ENCODE assay signal across 13 cellular contexts in the genomic region with DNA sequence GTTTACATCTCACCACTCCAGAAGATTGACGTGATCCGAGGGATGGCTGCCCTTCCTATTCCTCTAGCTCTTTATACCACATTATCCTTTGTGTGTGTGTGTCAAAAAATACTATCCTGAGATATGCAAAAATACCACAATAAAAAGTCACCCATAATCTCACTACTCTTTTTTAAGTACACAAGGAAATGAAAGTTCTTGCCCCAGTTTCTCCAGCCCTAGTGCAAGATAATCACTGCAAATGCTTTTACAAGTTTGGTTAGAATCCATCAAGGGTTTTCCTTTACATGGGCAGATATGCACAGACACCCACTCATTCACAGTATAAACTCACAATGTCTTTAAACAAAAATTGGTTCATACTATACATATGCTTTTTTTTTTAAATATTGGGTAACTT.
A peak's percentile ranks its signal among the peaks of the same experiment; 100 is the strongest.
DNase-seq lines count a peak whose midpoint lies in the region; ATAC-seq and TF ChIP-seq lines count a peak whose summit lies in the region.
"Had no signal": no experiment of that assay in that cellular context is flagged by ENCODE, and none has a peak within 500 bp of the region (broad histone marks: within the 10 kb centered on the region; RNA-seq: fewer than 3 reads in every experiment).

No MANE protein-coding gene starts in this region.

- no peaks in the 10 kb centered on the region for H3K27me3 ChIP-seq in MG63

- no peak for TF ChIP-seq CTCF in GM12865 (IDR thresholded peaks at IDR 0.05; ENCODE audit: insufficient read depth, low read depth, low read length, missing control alignments)

- H3K9me3 ChIP-seq in MG63 = peaks cover 8% of the 10 kb centered on the region; the same call in 1 of the 2 replicates

- H3K36me3 ChIP-seq in MG63 = peaks cover 6% of the 10 kb centered on the region

- peak; percentile 13 for DNase-seq in GM12865 (ENCODE audit: low read depth)
- peak; percentile 8 for DNase-seq in amniotic epithelial cell (ENCODE audit: low read depth)
- no peak for DNase-seq in DMS79 (lab: John Stamatoyannopoulos, UW)
- no peak for DNase-seq in MG63
- no peak for DNase-seq in stimulated activated CD4-positive, alpha-beta T cell treated with anti-CD3 and anti-CD28 coated beads, Interleukin-4, amount 100 ng/mL, for 1 hour
- DNase-seq in NCI-H446 (lab: John Stamatoyannopoulos, UW) = no peak
- DNase-seq: GM23248, NCI-H1092, NCI-H748 treated with DMSO at 0.1 percent for 48 hours, T-helper 1 cell had no signal

- H3K4me3 ChIP-seq in GM12865 (ENCODE audit: low read depth, low read length) (no peak overlapping the region), MG63 (no peak overlapping the region)
- H3K4me3 ChIP-seq: GM23248, SK-N-MC had no signal

- ATAC-seq in GM19468 (IDR thresholded peaks at IDR 0.05; ENCODE audit: extremely low read depth, unreplicated experiment) = peak; percentile 32
- ATAC-seq in HG02885 (IDR thresholded peaks at IDR 0.05; ENCODE audit: poor library complexity, unreplicated experiment) = peak; percentile 68

Comparison
In these comparisons a context has a peak if more than half of its experiments do, and no peak if none do; other contexts are left out.
1. DNase-seq: peak in GM12865 (single experiment) and amniotic epithelial cell (single experiment); none in DMS79 (single experiment), MG63 (single experiment), stimulated activated CD4-positive, alpha-beta T cell treated with anti-CD3 and anti-CD28 coated beads, Interleukin-4, amount 100 ng/mL, for 1 hour (single experiment) and NCI-H446 (0 of 2).